In genomic region chr17:80845863-80846671, GRCh38 we compare ENCODE assay signal across 11 cellular contexts.
A peak's percentile ranks its signal among the peaks of the same experiment; 100 is the strongest.
DNase-seq lines count a peak whose midpoint lies in the region; ATAC-seq and TF ChIP-seq lines count a peak whose summit lies in the region.
"Had no signal": no experiment of that assay in that cellular context is flagged by ENCODE, and none has a peak within 500 bp of the region (broad histone marks: within the 10 kb centered on the region; RNA-seq: fewer than 3 reads in every experiment).

No MANE protein-coding gene starts in this region.

- H3K9ac ChIP-seq in KMS-11 = no peak overlapping the region
- H3K9ac ChIP-seq in neural progenitor cell = no peak overlapping the region

- H3K79me2 ChIP-seq in DOHH2 (ENCODE audit: control insufficient read depth, low read length) (no peaks in the 10 kb centered on the region), KMS-11 (ENCODE audit: insufficient read depth, low read depth) (no peaks in the 10 kb centered on the region), neural progenitor cell (ENCODE audit: low read depth) (no peaks in the 10 kb centered on the region)

- H3K27ac Mint-ChIP-seq in neural progenitor cell = peak overlapping the region; percentile 81

- H3K36me3 ChIP-seq in DOHH2 (ENCODE audit: control insufficient read depth, low read length) = peaks cover 9% of the 10 kb centered on the region; the same call in 1 of the 2 replicates
- H3K36me3 ChIP-seq in KMS-11 (ENCODE audit: insufficient read depth) = no peaks in the 10 kb centered on the region
- H3K36me3 ChIP-seq in body of pancreas (replicated peaks in 1 of 2; ENCODE audit: insufficient read depth in 1 of 2, low read depth in 2 of 2) = peaks cover 0 to 2% of the 10 kb centered on the region in 2 donors
- no peaks in the 10 kb centered on the region for H3K36me3 ChIP-seq in neural progenitor cell

- no peaks in the 10 kb centered on the region for H3K9me3 Mint-ChIP-seq in neural progenitor cell

- H3K4me2 ChIP-seq in DOHH2 (ENCODE audit: low read length) (no peak overlapping the region), KMS-11 (peak overlapping the region; percentile 70), neural progenitor cell (no peak overlapping the region)

- TF ChIP-seq CTCF in DOHH2 (IDR thresholded peaks at IDR 0.05; ENCODE audit: low read depth, low read length, poor library complexity, severe bottlenecking) (peak; percentile 22), KMS-11 (conservative IDR thresholded peaks at IDR 0.05; ENCODE audit: low read depth, low read length) (peak; percentile 83), body of pancreas (IDR thresholded peaks at IDR 0.05) (peak in 4 of 7 experiments; percentile 18 to 59 (median 30)), neural progenitor cell (IDR thresholded peaks at IDR 0.05) (no peak)

- H3K27me3 ChIP-seq in DOHH2 (ENCODE audit: control insufficient read depth, low read length) = no peaks in the 10 kb centered on the region
- no peaks in the 10 kb centered on the region for H3K27me3 ChIP-seq in KMS-11 (ENCODE audit: insufficient read depth, low read depth)
- H3K27me3 ChIP-seq in body of pancreas = no peaks in the 10 kb centered on the region
- H3K27me3 ChIP-seq in neural progenitor cell = no peaks in the 10 kb centered on the region

- peaks cover 9% of the 10 kb centered on the region for H3K4me1 ChIP-seq in DOHH2 (ENCODE audit: control insufficient read depth, low read length)
- peaks cover 22% of the 10 kb centered on the region for H3K4me1 ChIP-seq in KMS-11 (ENCODE audit: low read depth, poor library complexity, severe bottlenecking)
- no peaks in the 10 kb centered on the region for H3K4me1 ChIP-seq in body of pancreas
- H3K4me1 ChIP-seq in neural progenitor cell = peaks cover 13% of the 10 kb centered on the region

- peaks cover 11% of the 10 kb centered on the region for H3K36me3 Mint-ChIP-seq in neural progenitor cell

- H4K20me1 ChIP-seq in DOHH2 (ENCODE audit: control insufficient read depth, insufficient read depth, low read depth, low read length) = no peaks in the 10 kb centered on the region
- no peaks in the 10 kb centered on the region for H4K20me1 ChIP-seq in KMS-11 (ENCODE audit: insufficient read depth)
- no peaks in the 10 kb centered on the region for H4K20me1 ChIP-seq in neural progenitor cell (ENCODE audit: low read depth)

- ATAC-seq in body of pancreas (peak; percentile 77), HG02981 (IDR thresholded peaks at IDR 0.05; ENCODE audit: unreplicated experiment) (no peak)

- no peaks in the 10 kb centered on the region for H3K9me3 ChIP-seq in DOHH2 (ENCODE audit: control insufficient read depth, insufficient read depth, low read length)
- H3K9me3 ChIP-seq in body of pancreas = no peaks in the 10 kb centered on the region
- no peaks in the 10 kb centered on the region for H3K9me3 ChIP-seq in neural progenitor cell (ENCODE audit: low read depth)

- 78 to 89% methylated on average over 20 to 32 of the region's 36 CpGs for WGBS in body of pancreas, 2 donors

- no peak for TF ChIP-seq POLR2A in body of pancreas (IDR thresholded peaks at IDR 0.05)

- H2AFZ ChIP-seq in KMS-11 (ENCODE audit: low read depth) (no peak overlapping the region), neural progenitor cell (replicated peaks) (no peak overlapping the region)

- DNase-seq in body of pancreas (peak in 3 of 4 donors; percentile 49 to 71 (median 57)), neural progenitor cell (ENCODE audit: low spot score) (no peak), D341Med (ENCODE audit: low spot score) (no peak)
- DNase-seq in activated effector memory CD4-positive, alpha-beta T cell treated with Interleukin-2 at 50 U/mL for 16 hours = no peak
- DNase-seq: activated CD4-positive, alpha-beta T cell treated with anti-CD3 and anti-CD28 coated beads, Interleukin-2, amount 50 U/mL, for 1 hour; DMS79 treated with DMSO at 0.1 percent for 48 hours; nucleus accumbens; stimulated activated CD4-positive, alpha-beta T cell treated with anti-CD3 and anti-CD28 coated beads, Interleukin-2, amount 100 ng/mL, for 48 hours had no signal

- intact Hi-C loops in body of pancreas (cut with DNase I) = no loop called here

- H3K4me3 Mint-ChIP-seq in neural progenitor cell = peak overlapping the region; percentile 46

- H3K27me3 Mint-ChIP-seq in neural progenitor cell (ENCODE audit: insufficient read depth, low read depth) = peaks cover 4% of the 10 kb centered on the region

- peaks cover 18% of the 10 kb centered on the region for H3K4me1 Mint-ChIP-seq in neural progenitor cell

- no peak overlapping the region for H3K27ac ChIP-seq in DOHH2 (ENCODE audit: low read depth, low read length)
- no peak overlapping the region for H3K27ac ChIP-seq in KMS-11
- no peak overlapping the region for H3K27ac ChIP-seq in body of pancreas
- H3K27ac ChIP-seq in neural progenitor cell = no peak overlapping the region

- no peaks in the 10 kb centered on the region for H3K9me2 ChIP-seq in DOHH2 (replicated peaks; ENCODE audit: control insufficient read depth, low read length)

- H3F3A ChIP-seq in DOHH2 (ENCODE audit: control insufficient read depth, insufficient read depth) (no peaks in the 10 kb centered on the region), neural progenitor cell (ENCODE audit: low read depth) (no peaks in the 10 kb centered on the region)

- H3K4me3 ChIP-seq in DOHH2 (ENCODE audit: low read length) (no peak overlapping the region), KMS-11 (IDR thresholded peaks at IDR 0.05; ENCODE audit: insufficient read depth, low read depth, low read length) (no peak overlapping the region), body of pancreas (no peak overlapping the region), neural progenitor cell (no peak overlapping the region)

Comparison
In these comparisons a context has a peak if more than half of its experiments do, and no peak if none do; other contexts are left out.
1. DNase-seq: peak in body of pancreas (3 of 4); none in neural progenitor cell (single experiment), activated effector memory CD4-positive, alpha-beta T cell treated with Interleukin-2 at 50 U/mL for 16 hours (single experiment) and D341Med (single experiment).